24 cellular contexts compared by ENCODE assay signal in genomic region chr20:50215917-50216316, GRCh38. TPM values are rescaled to one million over a fixed set of nuclear protein-coding genes. Genes with fewer than 3 reads are reported as not detected.
DNase-seq lines count a peak whose midpoint lies in the region; ATAC-seq and TF ChIP-seq lines count a peak whose summit lies in the region.
"Had no signal": no experiment of that assay in that cellular context is flagged by ENCODE, and none has a peak within 500 bp of the region (broad histone marks: within the 10 kb centered on the region; RNA-seq: fewer than 3 reads in every experiment).

No MANE protein-coding gene starts in this region.

- H4K5ac ChIP-seq in H9 (ENCODE audit: insufficient read length, low read depth, low read length): no peak overlapping the region

- H3K4me3 ChIP-seq in left lung (no peak overlapping the region), dorsolateral prefrontal cortex (no peak overlapping the region), trophoblast cell (ENCODE audit: low read depth, low read length) (no peak overlapping the region)
- H3K4me3 ChIP-seq: body of pancreas, Peyer's patch, SJCRH30, thyroid gland had no signal

- no peaks in the 10 kb centered on the region; a peak in 1 of 5 replicates for H3K9me3 Mint-ChIP-seq in H9
- H3K9me3 Mint-ChIP-seq in chondrocyte (ENCODE audit: low read depth): peaks cover 4% of the 10 kb centered on the region
- H3K9me3 Mint-ChIP-seq in stimulated activated effector memory CD8-positive, alpha-beta T cell treated with anti-CD3 and anti-CD28 coated beads, Interleukin-12 subunit alpha, Interleukin-12 subunit beta, amount 100 ng/mL, for 72 hours: no peaks in the 10 kb centered on the region
- H3K9me3 Mint-ChIP-seq: activated CD4-positive, alpha-beta memory T cell treated with anti-CD3 and anti-CD28 coated beads, Interleukin-2, amount 10 ng/mL, durations not matched to agents 7 days and 5 days had no signal

- H3K4me1 ChIP-seq in H9 (ENCODE audit: insufficient read depth, low read length) (no peaks in the 10 kb centered on the region; the same call in 1 of the 2 replicates), left lung (peaks cover 8 to 32% of the 10 kb centered on the region in 2 donors), trophoblast cell (ENCODE audit: control insufficient read depth in 1 of 2, insufficient read depth in 2 of 2, low read length in 2 of 2) (peaks cover 11 to 14% of the 10 kb centered on the region in 2 experiments)

- H3K23ac ChIP-seq in H9 (ENCODE audit: insufficient read length, low read depth, low read length) (no peak overlapping the region), trophoblast cell (ENCODE audit: low read length) (no peak overlapping the region)

- no peaks in the 10 kb centered on the region for H3K23me2 ChIP-seq in H9 (ENCODE audit: insufficient read length, low read depth, low read length, poor library complexity, severe bottlenecking)

- H4K91ac ChIP-seq in H9 (ENCODE audit: insufficient read length, low read depth, low read length) (no peak overlapping the region), trophoblast cell (ENCODE audit: low read depth, low read length) (no peak overlapping the region)

- H3K27ac ChIP-seq in H9 (ENCODE audit: insufficient read length, low read depth, low read length) (no peak overlapping the region), left lung (no peak overlapping the region), dorsolateral prefrontal cortex (no peak overlapping the region), trophoblast cell (ENCODE audit: low read depth, low read length) (no peak overlapping the region)
- H3K27ac ChIP-seq: C4-2B, KMS-11, Peyer's patch, SJCRH30, thyroid gland had no signal

- no peak overlapping the region for H3T11ph ChIP-seq in H9 (ENCODE audit: low read length)

- H3K18ac ChIP-seq in H9 (ENCODE audit: insufficient read length, low read depth, low read length): peak overlapping the region; percentile 62
- no peak overlapping the region for H3K18ac ChIP-seq in trophoblast cell (ENCODE audit: low read length)

- no peak overlapping the region for H2BK5ac ChIP-seq in H9 (ENCODE audit: insufficient read length, low read length)
- H2BK5ac ChIP-seq in trophoblast cell (ENCODE audit: low read depth, low read length, poor library complexity): no peak overlapping the region

- TF ChIP-seq CTCF in H9 (conservative IDR thresholded peaks at IDR 0.05) (no peak), chondrocyte (IDR thresholded peaks at IDR 0.05) (no peak), left lung (IDR thresholded peaks at IDR 0.05) (no peak), dorsolateral prefrontal cortex (IDR thresholded peaks at IDR 0.05 in 54 of 56, conservative IDR thresholded peaks at IDR 0.05 in 2 of 56; ENCODE audit: low read depth in 1 of 56, partially characterized antibody in 56 of 56) (no peak)

- DNase-seq in H9 (no peak), chondrocyte (ENCODE audit: low spot score) (no peak), left lung (no peak), dorsolateral prefrontal cortex (no peak), KG1 (lab: John Stamatoyannopoulos, UW) (no peak), left ventricle myocardium superior (no peak), trophoblast cell (no peak)
- DNase-seq in stimulated activated effector memory CD8-positive, alpha-beta T cell treated with anti-CD3 and anti-CD28 coated beads, Interleukin-12 subunit alpha, Interleukin-12 subunit beta, amount 100 ng/mL, for 72 hours (ENCODE audit: low spot score in 2 of 2): no peak
- DNase-seq: activated CD4-positive, alpha-beta memory T cell treated with anti-CD3 and anti-CD28 coated beads, Interleukin-2, amount 10 ng/mL, durations not matched to agents 7 days and 5 days; activated gamma-delta T cell; body of pancreas; DMS 273 treated with DMSO at 0.1 percent for 48 hours; effector memory CD4-positive, alpha-beta T cell; kidney glomerular epithelial cell; NK-92 treated with Interleukin-12 subunit alpha and Interleukin-12 subunit beta, amount 100 ng/mL, for 24 hours; nucleus accumbens; retina; T-cell; thyroid gland had no signal

- H2BK20ac ChIP-seq in H9 (ENCODE audit: low read depth, low read length, poor library complexity, severe bottlenecking): no peak overlapping the region

- H3K9me3 ChIP-seq in H9 (ENCODE audit: control insufficient read depth, low read depth, low read length): no peaks in the 10 kb centered on the region
- peaks cover 0 to 3% of the 10 kb centered on the region in 2 donors for H3K9me3 ChIP-seq in left lung
- H3K9me3 ChIP-seq in trophoblast cell (ENCODE audit: insufficient read depth, low read depth, low read length): peaks cover 2% of the 10 kb centered on the region
- H3K9me3 ChIP-seq: body of pancreas, SJCRH30, thyroid gland had no signal

- no peak overlapping the region for H4K12ac ChIP-seq in trophoblast cell (ENCODE audit: low read depth, low read length)

- H3K4me3 Mint-ChIP-seq in H9: no peak overlapping the region
- no peak overlapping the region for H3K4me3 Mint-ChIP-seq in chondrocyte (ENCODE audit: unreplicated experiment)
- H3K4me3 Mint-ChIP-seq in stimulated activated effector memory CD8-positive, alpha-beta T cell treated with anti-CD3 and anti-CD28 coated beads, Interleukin-12 subunit alpha, Interleukin-12 subunit beta, amount 100 ng/mL, for 72 hours: no peak overlapping the region
- H3K4me3 Mint-ChIP-seq: activated CD4-positive, alpha-beta memory T cell treated with anti-CD3 and anti-CD28 coated beads, Interleukin-2, amount 10 ng/mL, durations not matched to agents 7 days and 5 days; T-cell had no signal

- H3K4me2 ChIP-seq in H9 (ENCODE audit: insufficient read depth, insufficient read length, low read length): no peak overlapping the region
- no peak overlapping the region for H3K4me2 ChIP-seq in trophoblast cell (ENCODE audit: low read length)
- H3K4me2 ChIP-seq: KMS-11 had no signal

- H3K79me2 ChIP-seq in H9 (ENCODE audit: insufficient read depth, low read length) (no peaks in the 10 kb centered on the region), trophoblast cell (ENCODE audit: control insufficient read depth, insufficient read depth, low read length, poor library complexity) (no peaks in the 10 kb centered on the region)

- intact Hi-C loops in left lung (cut with DNase I): no loop called here
- intact Hi-C loops in dorsolateral prefrontal cortex (cut with DNase I): no loop called here
- intact Hi-C loops in left ventricle myocardium superior (cut with micrococcal nuclease): loop anchor here (10.0 kb wide), 1 partner anchor 49 kb away; no protein-coding TSS in a partner anchor

- no peaks in the 10 kb centered on the region for H3K27me3 ChIP-seq in H9 (ENCODE audit: insufficient read depth, low read length)
- H3K27me3 ChIP-seq in left lung: no peaks in the 10 kb centered on the region
- H3K27me3 ChIP-seq in dorsolateral prefrontal cortex: no peaks in the 10 kb centered on the region
- H3K27me3 ChIP-seq in trophoblast cell (ENCODE audit: insufficient read depth, low read length): no peaks in the 10 kb centered on the region
- H3K27me3 ChIP-seq: body of pancreas, Peyer's patch, thyroid gland had no signal

- no peak overlapping the region for H2AK5ac ChIP-seq in H9 (ENCODE audit: insufficient read length, low read length)
- no peak overlapping the region for H2AK5ac ChIP-seq in trophoblast cell (ENCODE audit: low read length)

- H3K27me3 Mint-ChIP-seq in H9 (ENCODE audit: low read depth) (peaks cover 2% of the 10 kb centered on the region; the same call in 1 of the 2 replicates), chondrocyte (ENCODE audit: low read depth) (peaks cover 4% of the 10 kb centered on the region)

- H3K9ac ChIP-seq in H9 (ENCODE audit: extremely low read depth, insufficient read length, low read length): no peak overlapping the region
- no peak overlapping the region for H3K9ac ChIP-seq in trophoblast cell (ENCODE audit: low read length)
- H3K9ac ChIP-seq: KMS-11 had no signal

- H3K56ac ChIP-seq in H9 (ENCODE audit: insufficient read length, low read depth, low read length): no peak overlapping the region

- H3K14ac ChIP-seq in H9 (ENCODE audit: insufficient read depth, low read length) (no peak overlapping the region), trophoblast cell (ENCODE audit: low read length) (no peak overlapping the region)

- H3K36me3 Mint-ChIP-seq in H9 (ENCODE audit: insufficient read depth in 1 of 3, low read depth in 3 of 3): no peaks in the 10 kb centered on the region
- H3K36me3 Mint-ChIP-seq in chondrocyte (ENCODE audit: low read depth): peaks cover 5% of the 10 kb centered on the region
- no peaks in the 10 kb centered on the region for H3K36me3 Mint-ChIP-seq in stimulated activated effector memory CD8-positive, alpha-beta T cell treated with anti-CD3 and anti-CD28 coated beads, Interleukin-12 subunit alpha, Interleukin-12 subunit beta, amount 100 ng/mL, for 72 hours
- H3K36me3 Mint-ChIP-seq: T-cell had no signal

- H3K36me3 ChIP-seq in left lung (no peaks in the 10 kb centered on the region), trophoblast cell (ENCODE audit: control insufficient read depth in 1 of 2, insufficient read depth in 2 of 2, low read length in 2 of 2) (no peaks in the 10 kb centered on the region)
- H3K36me3 ChIP-seq: Peyer's patch, SJCRH30, thyroid gland had no signal

- H2BK120ac ChIP-seq in H9 (ENCODE audit: low read depth, low read length, poor library complexity, severe bottlenecking) (no peak overlapping the region), trophoblast cell (ENCODE audit: insufficient read depth, low read length, poor library complexity) (no peak overlapping the region)

- no CpG with 5 or more reads among the region's 8 CpGs for WGBS in H9 (ENCODE audit: extremely low coverage, insufficient read length, low lambda C conversion rate)
- WGBS in trophoblast cell (ENCODE audit: extremely low coverage, insufficient coverage, insufficient read length): no CpG with 5 or more reads among the region's 8 CpGs

- no peaks in the 10 kb centered on the region for H3K79me1 ChIP-seq in H9 (ENCODE audit: insufficient read depth, low read depth, low read length, poor library complexity, severe bottlenecking)
- peaks cover 11% of the 10 kb centered on the region for H3K79me1 ChIP-seq in trophoblast cell (ENCODE audit: low read length)

- H3K4me1 Mint-ChIP-seq in H9 (peaks cover 15 to 29% of the 10 kb centered on the region in 2 experiments), chondrocyte (ENCODE audit: low read depth) (peaks cover 10% of the 10 kb centered on the region)
- H3K4me1 Mint-ChIP-seq in stimulated activated effector memory CD8-positive, alpha-beta T cell treated with anti-CD3 and anti-CD28 coated beads, Interleukin-12 subunit alpha, Interleukin-12 subunit beta, amount 100 ng/mL, for 72 hours: peaks cover 19% of the 10 kb centered on the region

- no peak overlapping the region for H2BK15ac ChIP-seq in H9 (ENCODE audit: low read depth, low read length)

- H3K4ac ChIP-seq in H9 (ENCODE audit: low read depth, low read length) (no peak overlapping the region), trophoblast cell (ENCODE audit: low read depth, low read length) (no peak overlapping the region)

- H4K8ac ChIP-seq in H9 (replicated peaks; ENCODE audit: insufficient read length, low read depth, low read length) (no peak overlapping the region), trophoblast cell (ENCODE audit: low read depth, low read length) (no peak overlapping the region)

- H4K20me1 ChIP-seq in H9 (ENCODE audit: control insufficient read depth, insufficient read depth, insufficient read length): no peaks in the 10 kb centered on the region

- H2BK12ac ChIP-seq in H9 (ENCODE audit: insufficient read length, low read depth, low read length) (no peak overlapping the region), trophoblast cell (ENCODE audit: low read length) (no peak overlapping the region)

- H3K27ac Mint-ChIP-seq in H9: no peak overlapping the region; a peak in 1 of 7 replicates
- peak overlapping the region; percentile 13 for H3K27ac Mint-ChIP-seq in chondrocyte (ENCODE audit: unreplicated experiment)
- H3K27ac Mint-ChIP-seq in stimulated activated effector memory CD8-positive, alpha-beta T cell treated with anti-CD3 and anti-CD28 coated beads, Interleukin-12 subunit alpha, Interleukin-12 subunit beta, amount 100 ng/mL, for 72 hours: peak overlapping the region; percentile 56
- H3K27ac Mint-ChIP-seq: activated CD4-positive, alpha-beta memory T cell treated with anti-CD3 and anti-CD28 coated beads, Interleukin-2, amount 10 ng/mL, durations not matched to agents 7 days and 5 days; T-cell had no signal

- H2AFZ ChIP-seq in H9 (ENCODE audit: low read length): no peak overlapping the region
- no peak overlapping the region for H2AFZ ChIP-seq in trophoblast cell (ENCODE audit: insufficient read depth, low read length, poor library complexity)

- ATAC-seq in left lung: peak; percentile 16
- ATAC-seq in stimulated activated effector memory CD8-positive, alpha-beta T cell treated with anti-CD3 and anti-CD28 coated beads, Interleukin-12 subunit alpha, Interleukin-12 subunit beta, amount 100 ng/mL, for 72 hours: no peak
- no peak for ATAC-seq in left ventricle myocardium superior
- ATAC-seq: activated CD4-positive, CD25-positive, alpha-beta regulatory T cell treated with anti-CD3 and anti-CD28 coated beads, Interleukin-2, amount 50 U/mL, for 24 hours; body of pancreas; T-cell had no signal

RNA-seq across cellular contexts. Expression of gene CEBPB, which starts 25.3 kb away (rescaled TPM):
- total RNA-seq in H9 (2021): 22.6 and 25.3 TPM in 2 replicates
- 20.4 to 81.4 TPM (median 78.7 TPM) in 3 replicates for total RNA-seq in chondrocyte
- total RNA-seq in left lung: 100 to 1,000 TPM; 133 to 266 TPM
- total RNA-seq in dorsolateral prefrontal cortex: 100 to 1,000 TPM in 1 of 120 experiments, 10 to 100 TPM in 119; 14.0 to 106 (median 35.0) TPM
- 59.4 TPM for total RNA-seq in left ventricle myocardium superior
- polyA plus RNA-seq in trophoblast cell (2013): 167 and 177 TPM in 2 replicates

Comparison
In these comparisons a context has a peak if more than half of its experiments do, and no peak if none do; other contexts are left out.
1. H3K27ac Mint-ChIP-seq: peak in chondrocyte (single experiment) and stimulated activated effector memory CD8-positive, alpha-beta T cell treated with anti-CD3 and anti-CD28 coated beads, Interleukin-12 subunit alpha, Interleukin-12 subunit beta, amount 100 ng/mL, for 72 hours (single experiment); none in H9 (0 of 3).